13 cellular contexts compared by ENCODE assay signal in genomic region chr5:159135896-159136531, GRCh38. TPM values are rescaled to one million over a fixed set of nuclear protein-coding genes. Genes with fewer than 3 reads are reported as not detected.
DNase-seq lines count a peak whose midpoint lies in the region; ATAC-seq, FAIRE-seq and TF ChIP-seq lines count a peak whose summit lies in the region.
"Had no signal": no experiment of that assay in that cellular context is flagged by ENCODE, and none has a peak within 500 bp of the region (broad histone marks: within the 10 kb centered on the region; RNA-seq: fewer than 3 reads in every experiment).

No MANE protein-coding gene starts in this region.

- H3K27ac ChIP-seq in A549 (peak overlapping the region; percentile 5 to 46; a peak in 4 of 6 replicates), HEK293 (ENCODE audit: extremely low read depth, low read depth, low read length) (no peak overlapping the region), foreskin keratinocyte (no peak overlapping the region)
- H3K27ac ChIP-seq: tibial artery had no signal

- ATAC-seq in A549 (peak; percentile 83 to 90), foreskin keratinocyte (peak; percentile 91), HG02870 (IDR thresholded peaks at IDR 0.05; ENCODE audit: unreplicated experiment) (no peak), GM21423 (IDR thresholded peaks at IDR 0.05; ENCODE audit: unreplicated experiment) (no peak)
- ATAC-seq: sciatic nerve had no signal

- CTCF ChIA-PET in A549 (lab: Yijun Ruan, JAX), result interaction anchor here (0.6 kb wide), 1 partner anchor 1061 kb away, joined by 3 read pairs; no protein-coding TSS in a partner anchor
- CTCF ChIA-PET in HEK293 (lab: Yijun Ruan, JAX), result interaction anchor here (0.5 to 1.4 kb wide), 12 partner anchors 21 to 1987 kb away, joined by 3 to 9 read pairs (median 3); no protein-coding TSS in a partner anchor

- no peak for TF ChIP-seq RAD21 in A549 (conservative IDR thresholded peaks at IDR 0.05 in 1 of 2, IDR thresholded peaks at IDR 0.05 in 1 of 2)

- no peak for TF ChIP-seq CTCF in A549 (IDR thresholded peaks at IDR 0.05)
- TF ChIP-seq CTCF in HEK293 (tag by site-specific recombination; IDR thresholded peaks at IDR 0.05), result no peak
- TF ChIP-seq CTCF in foreskin keratinocyte (conservative IDR thresholded peaks at IDR 0.05), result no peak

- 0 out of 5 replicates have a peak, but pooled peaks of 1 of the 2 experiments have one; percentile 13 for TF ChIP-seq EP300 in A549 (IDR thresholded peaks at IDR 0.05)

- peaks cover 25% of the 10 kb centered on the region for H3K4me1 ChIP-seq in A549
- H3K4me1 ChIP-seq in HEK293 (ENCODE audit: control insufficient read depth, insufficient read depth, low read length), result peaks cover 7% of the 10 kb centered on the region
- H3K4me1 ChIP-seq in adipocyte (ENCODE audit: control insufficient read depth, insufficient read depth, low read length), result peaks cover 25% of the 10 kb centered on the region
- H3K4me1 ChIP-seq in foreskin keratinocyte, result no peaks in the 10 kb centered on the region

- peak overlapping the region; percentile 57 for H3K4me2 ChIP-seq in A549

- POLR2A ChIA-PET in A549 (lab: Yijun Ruan, JAX), result no interaction called here
- POLR2A ChIA-PET in HEK293 (lab: Yijun Ruan, JAX), result no interaction called here

- no peak for TF ChIP-seq POLR2A in A549 (IDR thresholded peaks at IDR 0.05; ENCODE audit: low read length)

- no peaks in the 10 kb centered on the region for H3K36me3 ChIP-seq in HEK293 (ENCODE audit: control insufficient read depth in 2 of 2, insufficient read depth in 1 of 2, low read length in 2 of 2)
- no peaks in the 10 kb centered on the region for H3K36me3 ChIP-seq in adipocyte (ENCODE audit: control insufficient read depth, insufficient read depth, low read length, severe bottlenecking)
- H3K36me3 ChIP-seq: tibial artery had no signal

- H3K27me3 ChIP-seq in adipocyte (replicated peaks; ENCODE audit: control insufficient read depth, insufficient read depth, low read length), result no peaks in the 10 kb centered on the region
- H3K27me3 ChIP-seq in foreskin keratinocyte, result peaks cover 33% of the 10 kb centered on the region

- H3K9ac ChIP-seq in adipocyte (ENCODE audit: low read length), result peak overlapping the region; percentile 16

- whole genome bisulfite sequencing in A549 (ENCODE audit: missing lambda C conversion rate), result 24% methylated on average over 9 of the region's 9 CpGs

- DNase-seq in A549 (ENCODE audit: low read depth in 1 of 2, low spot score in 1 of 2) (peak; percentile 18 to 66), adipocyte (ENCODE audit: low read depth) (peak; percentile 57), foreskin keratinocyte (peak; percentile 37 to 45), T-helper 2 cell (no peak)
- no peak for DNase-seq in stimulated activated naive CD4-positive, alpha-beta T cell treated with Interleukin-2 at 50 U/mL for 16 hours (lab: John Stamatoyannopoulos, UW)
- DNase-seq: effector CD4-positive, alpha-beta T cell; NCI-H1694; T-helper 9 cell; tibial artery had no signal

- no peak overlapping the region for H3K4me3 ChIP-seq in A549
- H3K4me3 ChIP-seq in HEK293 (ENCODE audit: low read depth, low read length), result no peak overlapping the region
- H3K4me3 ChIP-seq in adipocyte (ENCODE audit: low read length), result no peak overlapping the region
- H3K4me3 ChIP-seq: tibial artery had no signal

- H3K9me3 ChIP-seq in A549 (no peaks in the 10 kb centered on the region), HEK293 (ENCODE audit: control insufficient read depth, insufficient read depth, low read depth, low read length) (no peaks in the 10 kb centered on the region), adipocyte (ENCODE audit: control insufficient read depth, low read length) (no peaks in the 10 kb centered on the region)
- H3K9me3 ChIP-seq: tibial artery had no signal

- FAIRE-seq in A549 (lab: Jason Lieb, UNC), result no peak

TF ChIP-seq in A549, 52 proteins besides CTCF, POLR2A, EP300 and RAD21:
- TF ChIP-seq FOSL2 (IDR thresholded peaks at IDR 0.05), result 0 out of 2 replicates have a peak, but pooled peaks have one; percentile 16
- peak; percentile 44; the same call in 1 of the 2 replicates for TF ChIP-seq FOSL2 (CRISPR knock-in tag; IDR thresholded peaks at IDR 0.05)
- TF ChIP-seq EHF (CRISPR knock-in tag; IDR thresholded peaks at IDR 0.05), result no peak
- TF ChIP-seq JUNB (IDR thresholded peaks at IDR 0.05), result peak; percentile 27; the same call in 1 of the 2 replicates
- no peak for TF ChIP-seq EHMT2 (IDR thresholded peaks at IDR 0.05; ENCODE audit: low read depth)
- no peak for TF ChIP-seq HES2 (IDR thresholded peaks at IDR 0.05)
- TF ChIP-seq TP53 (CRISPR knock-in tag; IDR thresholded peaks at IDR 0.05), result no peak
- no peak for TF ChIP-seq BCL3 (IDR thresholded peaks at IDR 0.05)
TF ChIP-seq in A549: peak in this region for 2.

TF ChIP-seq in HEK293, 187 proteins besides CTCF, POLR2A, EP300 and RAD21 (continues in another document):
- no peak for TF ChIP-seq HIC1 (tag by site-specific recombination; IDR thresholded peaks at IDR 0.05)
- no peak for TF ChIP-seq ZSCAN5A (tag by site-specific recombination; IDR thresholded peaks at IDR 0.05)
- no peak for TF ChIP-seq ZNF174 (tag by site-specific recombination; IDR thresholded peaks at IDR 0.05)
- no peak for TF ChIP-seq ZXDB (tag by site-specific recombination; IDR thresholded peaks at IDR 0.05)
- TF ChIP-seq PRDM10 (tag by site-specific recombination; IDR thresholded peaks at IDR 0.05), result peak; percentile 93

RNA-seq across cellular contexts. Expression of gene EBF1, which starts 36.3 kb away (rescaled TPM):
- polyA plus RNA-seq in A549 (2011; rRNA removed) (1.8 and 2.4 TPM in 2 replicates), A549 (2017; fragmentation: RNase III; extraction: RNeasy Plus Mini Kit Qiagen cat#74134 plus additional on column Dnase treatment) (0.33 to 0.50 TPM (median 0.44 TPM) in 3 replicates), foreskin keratinocyte (not detected in 2 replicates)
- 0.79 and 0.81 TPM in 2 replicates for polyA plus RNA-seq in A549 (2012; cell fraction: cytosol; rRNA removed)
- polyA plus RNA-seq in A549 (2012; cell fraction: nucleus; rRNA removed), result 1.4 and 1.8 TPM in 2 replicates
- 11.9 and 13.0 TPM in 2 replicates for polyA minus RNA-seq in A549 (2011; rRNA and poly(A)+ RNA removed)
- not detected in 2 replicates for total RNA-seq in foreskin keratinocyte

Comparison
In these comparisons a context has a peak if more than half of its experiments do, and no peak if none do; other contexts are left out.
1. ATAC-seq: peak in A549 (2 of 2) and foreskin keratinocyte (single experiment); none in HG02870 (single experiment) and GM21423 (single experiment).
2. DNase-seq: peak in A549 (2 of 2), adipocyte (single experiment) and foreskin keratinocyte (2 of 2); none in T-helper 2 cell (0 of 5) and stimulated activated naive CD4-positive, alpha-beta T cell treated with Interleukin-2 at 50 U/mL for 16 hours (single experiment).
3. H3K27ac ChIP-seq: peak in A549 (2 of 2); none in HEK293 (single experiment) and foreskin keratinocyte (single experiment).